In the genomic region with DNA sequence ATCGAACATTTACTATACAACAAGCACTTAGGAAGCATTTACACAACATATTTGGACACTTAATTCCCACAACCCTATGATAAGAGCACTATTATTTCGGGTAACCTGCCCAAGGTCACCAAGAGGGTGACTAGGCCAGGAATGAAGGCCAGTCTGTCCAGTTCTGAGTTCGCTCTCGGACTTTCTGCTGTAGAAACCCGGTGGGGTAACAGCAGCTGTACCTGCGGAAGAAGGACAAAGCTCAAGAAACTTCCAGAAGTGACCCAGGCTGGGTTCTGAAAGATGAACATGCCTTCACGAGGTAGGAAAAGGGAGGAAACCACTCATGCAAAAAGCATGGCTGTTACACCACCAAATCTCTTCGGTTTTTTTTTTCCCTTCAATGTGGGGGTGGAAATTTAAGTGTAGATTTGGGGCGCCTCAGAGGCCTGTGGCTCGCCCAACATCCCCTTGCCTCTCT, we compare ENCODE assay signal across 8 cellular contexts. TPM values are rescaled to one million over a fixed set of nuclear protein-coding genes. Genes with fewer than 3 reads are reported as not detected.
A peak's percentile ranks its signal among the peaks of the same experiment; 100 is the strongest.
DNase-seq lines count a peak whose midpoint lies in the region; ATAC-seq and TF ChIP-seq lines count a peak whose summit lies in the region.
"Had no signal": no experiment of that assay in that cellular context is flagged by ENCODE, and none has a peak within 500 bp of the region (broad histone marks: within the 10 kb centered on the region; RNA-seq: fewer than 3 reads in every experiment).

No MANE protein-coding gene starts in this region.

- ATAC-seq in WTC11: no peak

- peak overlapping the region; percentile 68 for H3K27ac Mint-ChIP-seq in WTC11

- POLR2A ChIA-PET in WTC11 (lab: Charles Lee): interaction anchor here (0.6 to 1.2 kb wide), 8 partner anchors 10 to 179 kb away, joined by 3 to 8 read pairs (median 3); partner anchors contain the start of genes DYNLL1, RNU4-1, RNU4-2 and RPLP0

- H3K4me3 ChIP-seq in HFF-Myc (replicated peaks; ENCODE audit: low read depth, low read length) (peak overlapping the region; percentile 46), skin epidermis (peak overlapping the region; percentile 31 to 61 (median 56))

- H3K36me3 Mint-ChIP-seq in WTC11: no peaks in the 10 kb centered on the region

- peaks cover 11% of the 10 kb centered on the region for H3K4me1 Mint-ChIP-seq in WTC11

- CTCF ChIA-PET in WTC11 (lab: Charles Lee): interaction anchor here (0.6 to 6.6 kb wide), 18 partner anchors 9 to 390 kb away, joined by 3 to 125 read pairs (median 4); partner anchors contain the start of genes PXN and SIRT4

- DNase-seq in HFF-Myc (ENCODE audit: extremely low read depth, low read depth): no peak
- DNase-seq in WTC11 (ENCODE audit: low spot score): no peak
- DNase-seq in hepatic stellate cell (ENCODE audit: low spot score): peak; percentile 34
- DNase-seq in GOT3 (lab: John Stamatoyannopoulos, UW): no peak
- no peak for DNase-seq in stimulated activated naive CD4-positive, alpha-beta T cell treated with Interleukin-2 at 50 U/mL for 16 hours (lab: John Stamatoyannopoulos, UW)
- no peak for DNase-seq in activated effector memory CD4-positive, alpha-beta T cell treated with anti-CD3 and anti-CD28 coated beads, Interleukin-2, amount 50 U/mL, for 16 hours

- peak overlapping the region in 20 of 21 experiments; percentile 58 to 90 (median 82) for H3K27ac ChIP-seq in skin epidermis

- H3K4me3 Mint-ChIP-seq in WTC11: peak overlapping the region; percentile 80

- peaks cover 5% of the 10 kb centered on the region for H3K27me3 Mint-ChIP-seq in WTC11 (ENCODE audit: low read depth)

- 0 out of 2 replicates have a peak, but pooled peaks cover 4% of the 10 kb centered on the region for H3K9me3 Mint-ChIP-seq in WTC11

- TF ChIP-seq CTCF in HFF-Myc (IDR thresholded peaks at IDR 0.05; ENCODE audit: low read depth, low read length, missing control alignments) (no peak), WTC11 (IDR thresholded peaks at IDR 0.05) (no peak)

TF ChIP-seq in WTC11, 78 proteins besides CTCF, POLR2A, EP300 and RAD21:
- TF ChIP-seq E2F1 (CRISPR knock-in tag; IDR thresholded peaks at IDR 0.05) (no peak), ARID4B (CRISPR knock-in tag; IDR thresholded peaks at IDR 0.05; ENCODE audit: borderline replicate concordance) (no peak), ZNF138 (CRISPR knock-in tag; conservative IDR thresholded peaks at IDR 0.05) (no peak)
- TF ChIP-seq, protein P1, sequence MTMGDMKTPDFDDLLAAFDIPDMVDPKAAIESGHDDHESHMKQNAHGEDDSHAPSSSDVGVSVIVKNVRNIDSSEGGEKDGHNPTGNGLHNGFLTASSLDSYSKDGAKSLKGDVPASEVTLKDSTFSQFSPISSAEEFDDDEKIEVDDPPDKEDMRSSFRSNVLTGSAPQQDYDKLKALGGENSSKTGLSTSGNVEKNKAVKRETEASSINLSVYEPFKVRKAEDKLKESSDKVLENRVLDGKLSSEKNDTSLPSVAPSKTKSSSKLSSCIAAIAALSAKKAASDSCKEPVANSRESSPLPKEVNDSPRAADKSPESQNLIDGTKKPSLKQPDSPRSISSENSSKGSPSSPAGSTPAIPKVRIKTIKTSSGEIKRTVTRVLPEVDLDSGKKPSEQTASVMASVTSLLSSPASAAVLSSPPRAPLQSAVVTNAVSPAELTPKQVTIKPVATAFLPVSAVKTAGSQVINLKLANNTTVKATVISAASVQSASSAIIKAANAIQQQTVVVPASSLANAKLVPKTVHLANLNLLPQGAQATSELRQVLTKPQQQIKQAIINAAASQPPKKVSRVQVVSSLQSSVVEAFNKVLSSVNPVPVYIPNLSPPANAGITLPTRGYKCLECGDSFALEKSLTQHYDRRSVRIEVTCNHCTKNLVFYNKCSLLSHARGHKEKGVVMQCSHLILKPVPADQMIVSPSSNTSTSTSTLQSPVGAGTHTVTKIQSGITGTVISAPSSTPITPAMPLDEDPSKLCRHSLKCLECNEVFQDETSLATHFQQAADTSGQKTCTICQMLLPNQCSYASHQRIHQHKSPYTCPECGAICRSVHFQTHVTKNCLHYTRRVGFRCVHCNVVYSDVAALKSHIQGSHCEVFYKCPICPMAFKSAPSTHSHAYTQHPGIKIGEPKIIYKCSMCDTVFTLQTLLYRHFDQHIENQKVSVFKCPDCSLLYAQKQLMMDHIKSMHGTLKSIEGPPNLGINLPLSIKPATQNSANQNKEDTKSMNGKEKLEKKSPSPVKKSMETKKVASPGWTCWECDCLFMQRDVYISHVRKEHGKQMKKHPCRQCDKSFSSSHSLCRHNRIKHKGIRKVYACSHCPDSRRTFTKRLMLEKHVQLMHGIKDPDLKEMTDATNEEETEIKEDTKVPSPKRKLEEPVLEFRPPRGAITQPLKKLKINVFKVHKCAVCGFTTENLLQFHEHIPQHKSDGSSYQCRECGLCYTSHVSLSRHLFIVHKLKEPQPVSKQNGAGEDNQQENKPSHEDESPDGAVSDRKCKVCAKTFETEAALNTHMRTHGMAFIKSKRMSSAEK (CRISPR knock-in tag; IDR thresholded peaks at IDR 0.05; ENCODE audit: borderline replicate concordance): no peak

RNA-seq across cellular contexts. Expression of gene PLA2G1B, which starts 10.8 kb away (rescaled TPM):
- 0.92 to 1.8 TPM (median 1.4 TPM) in 3 replicates for total RNA-seq in WTC11 (2021)
- total RNA-seq: activated CD8-positive, alpha-beta memory T cell treated with anti-CD3 and anti-CD28 coated beads for 36 hours had no signal

RNA-seq across cellular contexts. Expression of gene SIRT4, which starts 14.7 kb away (rescaled TPM):
- total RNA-seq in WTC11 (2021): 2.1 to 4.3 TPM (median 2.8 TPM) in 3 replicates

RNA-seq across cellular contexts. Expression of gene RNU4-1, which starts 23.8 kb away (rescaled TPM):
- 2,196 to 2,477 TPM (median 2,436 TPM) in 3 replicates for total RNA-seq in WTC11 (2021)

RNA-seq across cellular contexts. Expression of gene RNU4-2, which starts 25.1 kb away (rescaled TPM):
- total RNA-seq in WTC11 (2021): 2,632 to 2,764 TPM (median 2,673 TPM) in 3 replicates

RNA-seq across cellular contexts. Expression of gene PXN, which starts 51.3 kb away (rescaled TPM):
- total RNA-seq in WTC11 (2021): 96.6 to 132 TPM (median 99.2 TPM) in 3 replicates
